Comparison of ENCODE assay signal across 2 cellular contexts in genomic region chr4:16034010-16034829, GRCh38.
TF ChIP-seq lines count a peak whose summit lies in the region.

No MANE protein-coding gene starts in this region.

TF ChIP-seq in IMR-90, 13 proteins besides CTCF, POLR2A, EP300 and RAD21:
- no peak for TF ChIP-seq FOS (IDR thresholded peaks at IDR 0.05; ENCODE audit: low read depth, low read length)

TF ChIP-seq in endothelial cell of umbilical vein, 7 proteins besides CTCF, POLR2A, EP300 and RAD21:
- no peak for TF ChIP-seq MYC (IDR thresholded peaks at IDR 0.05; ENCODE audit: low read depth, low read length)
- TF ChIP-seq MAX (IDR thresholded peaks at IDR 0.05; ENCODE audit: insufficient read depth, insufficient read length), result no peak
- no peak for TF ChIP-seq JUN (IDR thresholded peaks at IDR 0.05; ENCODE audit: borderline replicate concordance, insufficient read depth, insufficient read length, low read depth)
- TF ChIP-seq FOS (IDR thresholded peaks at IDR 0.05; ENCODE audit: borderline replicate concordance, insufficient read depth, low read length), result no peak
- TF ChIP-seq POLR2AphosphoS5 (IDR thresholded peaks at IDR 0.05; ENCODE audit: insufficient read depth, low read depth, low read length), result no peak
- TF ChIP-seq GATA2 (IDR thresholded peaks at IDR 0.05; ENCODE audit: insufficient read depth, insufficient read length, low read depth, low read length), result no peak
- TF ChIP-seq EZH2 (IDR thresholded peaks at IDR 0.05; ENCODE audit: borderline replicate concordance, low read depth, low read length, severe bottlenecking), result no peak
